Comparison of ENCODE assay signal across 30 cellular contexts in genomic region chr15:39860871-39861270, GRCh38. TPM values are rescaled to one million over a fixed set of nuclear protein-coding genes. Genes with fewer than 3 reads are reported as not detected.
"Had no signal": no experiment of that assay in that cellular context is flagged by ENCODE, and none has a peak within 500 bp of the region (broad histone marks: within the 10 kb centered on the region; RNA-seq: fewer than 3 reads in every experiment).

No MANE protein-coding gene starts in this region.

- H3K36me3 Mint-ChIP-seq: activated CD8-positive, alpha-beta memory T cell treated with anti-CD3 and anti-CD28 coated beads, Interleukin-2, amount 10 ng/mL, durations not matched to agents 7 days and 5 days; activated naive CD8-positive, alpha-beta T cell treated with anti-CD3 and anti-CD28 coated beads, Interleukin-2, amount 10 ng/mL, durations not matched to agents 7 days and 5 days; brain had no signal

- H3K9me3 ChIP-seq: adrenal gland had no signal

- H3K4me3 Mint-ChIP-seq: activated CD4-positive, alpha-beta memory T cell treated with anti-CD3 and anti-CD28 coated beads, Interleukin-2, amount 10 ng/mL, durations not matched to agents 7 days and 5 days; activated CD8-positive, alpha-beta memory T cell treated with anti-CD3 and anti-CD28 coated beads, Interleukin-2, amount 10 ng/mL, durations not matched to agents 7 days and 5 days; activated naive CD8-positive, alpha-beta T cell treated with anti-CD3 and anti-CD28 coated beads, Interleukin-2, amount 10 ng/mL, durations not matched to agents 7 days and 5 days; brain had no signal

- DNase-seq: activated CD4-positive, alpha-beta memory T cell treated with anti-CD3 and anti-CD28 coated beads, Interleukin-2, amount 10 ng/mL, durations not matched to agents 7 days and 5 days; activated CD4-positive, alpha-beta T cell treated with anti-CD3 and anti-CD28 coated beads for 1 hour; activated CD4-positive, alpha-beta T cell treated with anti-CD3 and anti-CD28 coated beads for 48 hours; activated CD4-positive, CD25-positive, alpha-beta regulatory T cell; activated CD8-positive, alpha-beta memory T cell treated with anti-CD3 and anti-CD28 coated beads for 24 hours; activated CD8-positive, alpha-beta memory T cell treated with anti-CD3 and anti-CD28 coated beads, Interleukin-2, amount 10 ng/mL, durations not matched to agents 7 days and 5 days; activated CD8-positive, alpha-beta memory T cell treated with anti-CD3 and anti-CD28 coated beads, Interleukin-2, amount 50 U/mL, for 48 hours; activated effector memory CD4-positive, alpha-beta T cell treated with Interleukin-2 at 50 U/mL for 16 hours; activated naive CD4-positive, alpha-beta T cell treated with anti-CD3 and anti-CD28 coated beads, Interleukin-2, amount 50 U/mL, for 16 hours; activated naive CD8-positive, alpha-beta T cell treated with anti-CD3 and anti-CD28 coated beads, Interleukin-2, amount 10 ng/mL, durations not matched to agents 7 days and 5 days; activated T-cell treated with anti-CD3 and anti-CD28 coated beads, Interleukin-2, amount 50 U/mL, for 48 hours; caudate nucleus; cerebellar nuclear complex; MM.1S; MV-4-11; NCI-H1092; NCI-H1436 treated with DMSO at 0.1 percent for 48 hours; NCI-H1694 treated with DMSO at 0.1 percent for 48 hours; NCI-H2029; NCI-H345; NCI-H524 treated with DMSO at 0.1 percent for 48 hours; Right ventricle myocardium superior; SW 1271; T-helper 1 cell; T-helper 2 cell; T-helper 9 cell had no signal

- H3K9me3 Mint-ChIP-seq: activated CD4-positive, alpha-beta memory T cell treated with anti-CD3 and anti-CD28 coated beads, Interleukin-2, amount 10 ng/mL, durations not matched to agents 7 days and 5 days; activated naive CD8-positive, alpha-beta T cell treated with anti-CD3 and anti-CD28 coated beads, Interleukin-2, amount 10 ng/mL, durations not matched to agents 7 days and 5 days; brain had no signal

- H3K9ac ChIP-seq: KMS-11 had no signal

- H3K4me1 ChIP-seq: adrenal gland had no signal

- H3K27me3 ChIP-seq: adrenal gland had no signal

- ATAC-seq: activated CD8-positive, alpha-beta memory T cell treated with anti-CD3 and anti-CD28 coated beads, Interleukin-2, amount 10 ng/mL, durations not matched to agents 7 days and 5 days had no signal

- H3K4me1 Mint-ChIP-seq: activated CD4-positive, alpha-beta memory T cell treated with anti-CD3 and anti-CD28 coated beads, Interleukin-2, amount 10 ng/mL, durations not matched to agents 7 days and 5 days; activated CD8-positive, alpha-beta memory T cell treated with anti-CD3 and anti-CD28 coated beads, Interleukin-2, amount 10 ng/mL, durations not matched to agents 7 days and 5 days; activated naive CD8-positive, alpha-beta T cell treated with anti-CD3 and anti-CD28 coated beads, Interleukin-2, amount 10 ng/mL, durations not matched to agents 7 days and 5 days had no signal

- H3K27ac Mint-ChIP-seq: activated CD4-positive, alpha-beta memory T cell treated with anti-CD3 and anti-CD28 coated beads, Interleukin-2, amount 10 ng/mL, durations not matched to agents 7 days and 5 days; activated CD8-positive, alpha-beta memory T cell treated with anti-CD3 and anti-CD28 coated beads, Interleukin-2, amount 10 ng/mL, durations not matched to agents 7 days and 5 days; activated naive CD8-positive, alpha-beta T cell treated with anti-CD3 and anti-CD28 coated beads, Interleukin-2, amount 10 ng/mL, durations not matched to agents 7 days and 5 days had no signal

- H3K27ac ChIP-seq: adrenal gland, KMS-11, VCaP had no signal

- H3K4me3 ChIP-seq: adrenal gland had no signal

RNA-seq across cellular contexts. Expression of gene GPR176, which starts 59.2 kb away (rescaled TPM):
- total RNA-seq: activated CD8-positive, alpha-beta memory T cell treated with anti-CD3 and anti-CD28 coated beads, Interleukin-2, amount 10 ng/mL, durations not matched to agents 7 days and 5 days had no signal
